In genomic region chr12:4159851-4160250, GRCh38 we compare ENCODE assay signal across 14 cellular contexts.
"Had no signal": no experiment of that assay in that cellular context is flagged by ENCODE, and none has a peak within 500 bp of the region (broad histone marks: within the 10 kb centered on the region; RNA-seq: fewer than 3 reads in every experiment).

No MANE protein-coding gene starts in this region.

- H3K36me3 Mint-ChIP-seq: memory B cell had no signal

- H3K27me3 Mint-ChIP-seq: memory B cell had no signal

- ATAC-seq: esophagus mucosa, gastrocnemius medialis, heart left ventricle, left ventricle myocardium superior had no signal

- H3K27ac Mint-ChIP-seq: memory B cell, neural progenitor cell, progenitor cell of endocrine pancreas had no signal

- H3K4me3 Mint-ChIP-seq: memory B cell, neural progenitor cell had no signal

- H3K9me3 Mint-ChIP-seq: memory B cell had no signal

- DNase-seq: activated CD4-positive, CD25-positive, alpha-beta regulatory T cell; activated naive CD4-positive, alpha-beta T cell treated with Interleukin-2 at 50 U/mL for 16 hours; amniotic stem cell; effector CD4-positive, alpha-beta T cell; gastrocnemius medialis; heart left ventricle; left ventricle myocardium superior; stimulated activated naive CD4-positive, alpha-beta T cell treated with Interleukin-2 at 50 U/mL for 16 hours; SW 1271; T-helper 9 cell had no signal
